ENCODE assay signal across 22 cellular contexts in the genomic region with DNA sequence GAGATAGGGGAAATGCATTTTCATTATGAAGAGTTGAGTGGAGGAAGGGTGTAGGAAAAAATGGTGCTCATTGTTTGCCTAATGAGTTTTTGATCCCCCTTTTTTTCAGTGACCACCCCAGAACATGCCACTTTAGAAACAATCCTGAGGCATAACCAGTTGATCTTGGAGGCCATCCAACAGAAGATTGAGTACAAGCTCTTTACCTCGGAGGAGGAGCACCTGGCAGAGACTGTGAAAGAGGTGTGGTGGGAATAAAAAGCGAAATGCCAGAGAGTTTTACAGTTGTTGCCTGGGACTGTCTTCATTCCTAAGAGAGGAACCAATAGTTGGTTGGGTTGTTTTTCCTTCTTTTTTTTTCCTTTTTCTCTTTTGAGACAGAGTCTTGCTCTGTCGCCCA. TPM values are rescaled to one million over a fixed set of nuclear protein-coding genes. Genes with fewer than 3 reads are reported as not detected.
DNase-seq lines count a peak whose midpoint lies in the region; ATAC-seq and TF ChIP-seq lines count a peak whose summit lies in the region.
"Had no signal": no experiment of that assay in that cellular context is flagged by ENCODE, and none has a peak within 500 bp of the region (broad histone marks: within the 10 kb centered on the region; RNA-seq: fewer than 3 reads in every experiment).

No MANE protein-coding gene starts in this region.

- H3K27me3 ChIP-seq in thoracic aorta (replicated peaks; ENCODE audit: insufficient read depth) = no peaks in the 10 kb centered on the region

- H3K27ac Mint-ChIP-seq in stimulated activated naive CD8-positive, alpha-beta T cell treated with anti-CD3 and anti-CD28 coated beads, Interleukin-15, amount 100 ng/mL, for 72 hours = no peak overlapping the region
- H3K27ac Mint-ChIP-seq: activated CD4-positive, alpha-beta memory T cell treated with anti-CD3 and anti-CD28 coated beads for 36 hours; activated naive CD8-positive, alpha-beta T cell treated with anti-CD3 and anti-CD28 coated beads for 36 hours; CD8-positive, alpha-beta memory T cell had no signal

- H3K4me3 Mint-ChIP-seq in stimulated activated naive CD8-positive, alpha-beta T cell treated with anti-CD3 and anti-CD28 coated beads, Interleukin-15, amount 100 ng/mL, for 72 hours = no peak overlapping the region
- H3K4me3 Mint-ChIP-seq: activated CD4-positive, alpha-beta memory T cell treated with anti-CD3 and anti-CD28 coated beads for 36 hours; activated naive CD8-positive, alpha-beta T cell treated with anti-CD3 and anti-CD28 coated beads for 36 hours; CD8-positive, alpha-beta memory T cell had no signal

- no peak overlapping the region for H3K4me3 ChIP-seq in thoracic aorta
- H3K4me3 ChIP-seq: K562, psoas muscle had no signal

- no peaks in the 10 kb centered on the region for H3K9me3 ChIP-seq in thoracic aorta
- H3K9me3 ChIP-seq: psoas muscle had no signal

- peaks cover 3% of the 10 kb centered on the region for H3K36me3 ChIP-seq in thoracic aorta

- in situ Hi-C loops in ACHN (cut with HindIII; ENCODE audit: low pct_ligation_motif_present, low pct_unique_long_range_greater_than_20kb, low sequenced_read_pairs) = no loop called here

- H3K27ac ChIP-seq in VCaP (peak overlapping the region; percentile 47), thoracic aorta (peak overlapping the region; percentile 79 to 81)
- H3K27ac ChIP-seq: psoas muscle had no signal

- no peaks in the 10 kb centered on the region for H3K9me3 Mint-ChIP-seq in stimulated activated naive CD8-positive, alpha-beta T cell treated with anti-CD3 and anti-CD28 coated beads, Interleukin-15, amount 100 ng/mL, for 72 hours
- H3K9me3 Mint-ChIP-seq: activated CD4-positive, alpha-beta memory T cell treated with anti-CD3 and anti-CD28 coated beads for 36 hours; activated naive CD8-positive, alpha-beta T cell treated with anti-CD3 and anti-CD28 coated beads for 36 hours; CD8-positive, alpha-beta memory T cell had no signal

- ATAC-seq in thoracic aorta (ENCODE audit: insufficient number of reproducible peaks, low FRiP score, low read depth) (no peak), HG02938 (IDR thresholded peaks at IDR 0.05; ENCODE audit: unreplicated experiment) (no peak)
- ATAC-seq in stimulated activated naive CD8-positive, alpha-beta T cell treated with anti-CD3 and anti-CD28 coated beads, Interleukin-15, amount 100 ng/mL, for 72 hours = no peak
- ATAC-seq: K562, Panc1, psoas muscle had no signal

- DNase-seq in NCI-H2081 (lab: John Stamatoyannopoulos, UW) = peak; percentile 25 to 58
- no peak for DNase-seq in NCI-H2081 treated with DMSO at 0.1 percent for 48 hours (lab: John Stamatoyannopoulos, UW)
- peak; percentile 68 for DNase-seq in NCI-H2029 treated with DMSO at 0.1 percent for 48 hours (lab: John Stamatoyannopoulos, UW)
- no peak for DNase-seq in thoracic aorta (ENCODE audit: low spot score)
- no peak for DNase-seq in stimulated activated naive CD8-positive, alpha-beta T cell treated with anti-CD3 and anti-CD28 coated beads, Interleukin-15, amount 100 ng/mL, for 72 hours
- no peak for DNase-seq in ACHN
- DNase-seq: activated CD4-positive, alpha-beta memory T cell treated with anti-CD3 and anti-CD28 coated beads for 36 hours; activated CD4-positive, CD25-positive, alpha-beta regulatory T cell; activated effector memory CD4-positive, alpha-beta T cell treated with Interleukin-2 at 50 U/mL for 16 hours; activated naive CD8-positive, alpha-beta T cell treated with anti-CD3 and anti-CD28 coated beads for 36 hours; AML-193; CD8-positive, alpha-beta memory T cell; cerebellar nuclear complex; GOT3; psoas muscle had no signal

- H3K4me1 Mint-ChIP-seq in stimulated activated naive CD8-positive, alpha-beta T cell treated with anti-CD3 and anti-CD28 coated beads, Interleukin-15, amount 100 ng/mL, for 72 hours = no peaks in the 10 kb centered on the region
- H3K4me1 Mint-ChIP-seq: activated naive CD8-positive, alpha-beta T cell treated with anti-CD3 and anti-CD28 coated beads for 36 hours; CD8-positive, alpha-beta memory T cell had no signal

- peaks cover 11 to 46% of the 10 kb centered on the region in 2 donors for H3K4me1 ChIP-seq in thoracic aorta (ENCODE audit: control insufficient read depth in 1 of 2, low read depth in 2 of 2)
- H3K4me1 ChIP-seq: psoas muscle had no signal

- no peak for TF ChIP-seq CTCF in VCaP (conservative IDR thresholded peaks at IDR 0.05)
- TF ChIP-seq CTCF in thoracic aorta (IDR thresholded peaks at IDR 0.05) = no peak

- no peaks in the 10 kb centered on the region for H3K27me3 Mint-ChIP-seq in stimulated activated naive CD8-positive, alpha-beta T cell treated with anti-CD3 and anti-CD28 coated beads, Interleukin-15, amount 100 ng/mL, for 72 hours
- H3K27me3 Mint-ChIP-seq: activated CD4-positive, alpha-beta memory T cell treated with anti-CD3 and anti-CD28 coated beads for 36 hours; activated naive CD8-positive, alpha-beta T cell treated with anti-CD3 and anti-CD28 coated beads for 36 hours; CD8-positive, alpha-beta memory T cell had no signal

RNA-seq across cellular contexts. Expression of a gene that starts 54.3 kb away (rescaled TPM):
- total RNA-seq in thoracic aorta = not detected
- total RNA-seq: A172; activated CD4-positive, alpha-beta memory T cell treated with anti-CD3 and anti-CD28 coated beads for 36 hours; activated naive CD8-positive, alpha-beta T cell treated with anti-CD3 and anti-CD28 coated beads for 36 hours; CD8-positive, alpha-beta memory T cell; HT-29; K562; psoas muscle; ureter had no signal

RNA-seq across cellular contexts. Expression of a gene that starts 57.3 kb away (rescaled TPM):
- total RNA-seq in thoracic aorta = 10 to 100 TPM; 30.4 to 36.4 TPM

Comparison
In these comparisons a context has a peak if more than half of its experiments do, and no peak if none do; other contexts are left out.
1. DNase-seq: peak in NCI-H2081 (2 of 2) and NCI-H2029 treated with DMSO at 0.1 percent for 48 hours (single experiment); none in NCI-H2081 treated with DMSO at 0.1 percent for 48 hours (single experiment), thoracic aorta (single experiment), stimulated activated naive CD8-positive, alpha-beta T cell treated with anti-CD3 and anti-CD28 coated beads, Interleukin-15, amount 100 ng/mL, for 72 hours (0 of 2) and ACHN (single experiment).